Comparison of ENCODE assay signal across 29 cellular contexts in genomic region chr15:99410477-99410876, GRCh38.
DNase-seq lines count a peak whose midpoint lies in the region; ATAC-seq and TF ChIP-seq lines count a peak whose summit lies in the region.
"Had no signal": no experiment of that assay in that cellular context is flagged by ENCODE, and none has a peak within 500 bp of the region (broad histone marks: within the 10 kb centered on the region; RNA-seq: fewer than 3 reads in every experiment).

No MANE protein-coding gene starts in this region.

- H3K9me3 ChIP-seq in MM.1S (replicated peaks; ENCODE audit: insufficient read depth, low read length), result no peaks in the 10 kb centered on the region
- H3K9me3 ChIP-seq: body of pancreas, Caco-2, gastrocnemius medialis, SJCRH30 had no signal

- H3K9ac ChIP-seq in MM.1S (ENCODE audit: low read length), result no peak overlapping the region

- H3F3A ChIP-seq in MM.1S (ENCODE audit: insufficient read depth, low read length), result no peaks in the 10 kb centered on the region

- no peak for TF ChIP-seq CTCF in activated CD8-positive, alpha-beta T cell treated with anti-CD3 and anti-CD28 coated beads for 36 hours (IDR thresholded peaks at IDR 0.05)
- TF ChIP-seq CTCF in nephron progenitor cell (IDR thresholded peaks at IDR 0.05) (no peak), MM.1S (IDR thresholded peaks at IDR 0.05; ENCODE audit: low read length) (no peak)

- no peaks in the 10 kb centered on the region for H3K9me3 Mint-ChIP-seq in activated CD8-positive, alpha-beta T cell treated with anti-CD3 and anti-CD28 coated beads for 36 hours
- no peaks in the 10 kb centered on the region for H3K9me3 Mint-ChIP-seq in activated CD8-positive, alpha-beta T cell treated with anti-CD3 and anti-CD28 coated beads, Interleukin-2, amount 10 ng/mL, durations not matched to agents 7 days and 5 days (ENCODE audit: insufficient read depth)
- no peaks in the 10 kb centered on the region for H3K9me3 Mint-ChIP-seq in nephron progenitor cell
- H3K9me3 Mint-ChIP-seq: natural killer cell, type B pancreatic cell had no signal

- intact Hi-C loops in activated CD8-positive, alpha-beta T cell treated with anti-CD3 and anti-CD28 coated beads for 36 hours (cut with micrococcal nuclease), result no loop called here

- no peaks in the 10 kb centered on the region for H3K4me1 ChIP-seq in MM.1S (ENCODE audit: low read length)
- H3K4me1 ChIP-seq: Caco-2 had no signal

- no peaks in the 10 kb centered on the region for H3K27me3 Mint-ChIP-seq in activated CD8-positive, alpha-beta T cell treated with anti-CD3 and anti-CD28 coated beads for 36 hours
- H3K27me3 Mint-ChIP-seq in activated CD8-positive, alpha-beta T cell treated with anti-CD3 and anti-CD28 coated beads, Interleukin-2, amount 10 ng/mL, durations not matched to agents 7 days and 5 days (ENCODE audit: low read depth), result no peaks in the 10 kb centered on the region
- peaks cover 19% of the 10 kb centered on the region for H3K27me3 Mint-ChIP-seq in nephron progenitor cell (ENCODE audit: low read depth, poor library complexity)
- H3K27me3 Mint-ChIP-seq: type B pancreatic cell had no signal

- H3K4me1 Mint-ChIP-seq in activated CD8-positive, alpha-beta T cell treated with anti-CD3 and anti-CD28 coated beads for 36 hours (ENCODE audit: low read depth), result peaks cover 4% of the 10 kb centered on the region
- peaks cover 15% of the 10 kb centered on the region for H3K4me1 Mint-ChIP-seq in activated CD8-positive, alpha-beta T cell treated with anti-CD3 and anti-CD28 coated beads, Interleukin-2, amount 10 ng/mL, durations not matched to agents 7 days and 5 days (ENCODE audit: low read depth)
- H3K4me1 Mint-ChIP-seq in nephron progenitor cell, result peaks cover 5% of the 10 kb centered on the region
- H3K4me1 Mint-ChIP-seq: natural killer cell had no signal

- H3K27ac ChIP-seq in MM.1S (ENCODE audit: low read length), result no peak overlapping the region
- H3K27ac ChIP-seq: body of pancreas, gastrocnemius medialis, SJCRH30, WERI-Rb-1 had no signal

- CTCF ChIA-PET in activated CD8-positive, alpha-beta T cell treated with anti-CD3 and anti-CD28 coated beads for 36 hours (lab: Charles Lee), result interaction anchor here (1.4 to 4.1 kb wide), 2 partner anchors 13 to 294 kb away, joined by 3 to 24 read pairs; no protein-coding TSS in a partner anchor
- CTCF ChIA-PET in activated CD8-positive, alpha-beta T cell treated with anti-CD3 and anti-CD28 coated beads, Interleukin-2, amount 10 ng/mL, durations not matched to agents 7 days and 5 days (lab: Charles Lee), result interaction anchor here (1.1 to 5.9 kb wide), 3 partner anchors 123 to 293 kb away, joined by 3 to 36 read pairs (median 4); no protein-coding TSS in a partner anchor

- no peaks in the 10 kb centered on the region for H4K20me1 ChIP-seq in MM.1S (ENCODE audit: insufficient read depth, low read length)

- POLR2A ChIA-PET in activated CD8-positive, alpha-beta T cell treated with anti-CD3 and anti-CD28 coated beads for 36 hours (lab: Charles Lee), result interaction anchor here (0.6 kb wide), 1 partner anchor 217 kb away, joined by 3 read pairs; no protein-coding TSS in a partner anchor
- POLR2A ChIA-PET in activated CD8-positive, alpha-beta T cell treated with anti-CD3 and anti-CD28 coated beads, Interleukin-2, amount 10 ng/mL, durations not matched to agents 7 days and 5 days (lab: Charles Lee), result no interaction called here

- no peak overlapping the region for H3K4me2 ChIP-seq in MM.1S (ENCODE audit: low read depth, low read length)

- DNase-seq in activated CD8-positive, alpha-beta T cell treated with anti-CD3 and anti-CD28 coated beads for 36 hours, result no peak
- DNase-seq in activated CD8-positive, alpha-beta T cell treated with anti-CD3 and anti-CD28 coated beads, Interleukin-2, amount 10 ng/mL, durations not matched to agents 7 days and 5 days, result no peak
- peak; percentile 39 for DNase-seq in SK-N-DZ (ENCODE audit: low spot score)
- DNase-seq in nephron progenitor cell, result no peak
- no peak for DNase-seq in AG08396 (ENCODE audit: low spot score)
- DNase-seq in NCI-H226, result no peak
- no peak for DNase-seq in MM.1S
- no peak for DNase-seq in EL
- DNase-seq: activated CD4-positive, alpha-beta T cell treated with anti-CD3 and anti-CD28 coated beads for 48 hours; activated CD8-positive, alpha-beta memory T cell treated with anti-CD3 and anti-CD28 coated beads, Interleukin-2, amount 50 U/mL, for 48 hours; activated naive CD4-positive, alpha-beta T cell treated with anti-CD3 and anti-CD28 coated beads, Interleukin-2, amount 50 U/mL, for 16 hours; AML-193; body of pancreas; Caco-2; DMS79; gastrocnemius medialis; GDM1; KBM-7; kidney glomerular epithelial cell; midbrain; natural killer cell; NCI-H1092 treated with DMSO at 0.1 percent for 48 hours; NCI-H1694 treated with DMSO at 0.1 percent for 48 hours; SJCRH30; stimulated activated CD4-positive, alpha-beta T cell treated with anti-CD3 and anti-CD28 coated beads, Interleukin-4, amount 100 ng/mL, for 24 hours; substantia nigra; WERI-Rb-1 had no signal

- no peak overlapping the region for H2AFZ ChIP-seq in MM.1S (ENCODE audit: low read length)

- H3K36me3 ChIP-seq in MM.1S (replicated peaks; ENCODE audit: insufficient read depth, low read length), result no peaks in the 10 kb centered on the region
- H3K36me3 ChIP-seq: gastrocnemius medialis, SJCRH30, WERI-Rb-1 had no signal

- H3K27me3 ChIP-seq in MM.1S (replicated peaks; ENCODE audit: insufficient read depth, low read length), result no peaks in the 10 kb centered on the region
- H3K27me3 ChIP-seq: body of pancreas, dorsolateral prefrontal cortex, gastrocnemius medialis, SJCRH30 had no signal

- ATAC-seq in activated CD8-positive, alpha-beta T cell treated with anti-CD3 and anti-CD28 coated beads for 36 hours, result peak; percentile 27
- no peak for ATAC-seq in activated CD8-positive, alpha-beta T cell treated with anti-CD3 and anti-CD28 coated beads, Interleukin-2, amount 10 ng/mL, durations not matched to agents 7 days and 5 days
- ATAC-seq: body of pancreas, gastrocnemius medialis, natural killer cell had no signal

- H3K27ac Mint-ChIP-seq in activated CD8-positive, alpha-beta T cell treated with anti-CD3 and anti-CD28 coated beads for 36 hours, result no peak overlapping the region
- no peak overlapping the region for H3K27ac Mint-ChIP-seq in activated CD8-positive, alpha-beta T cell treated with anti-CD3 and anti-CD28 coated beads, Interleukin-2, amount 10 ng/mL, durations not matched to agents 7 days and 5 days
- H3K27ac Mint-ChIP-seq in nephron progenitor cell, result peak overlapping the region; percentile 32
- H3K27ac Mint-ChIP-seq: natural killer cell, type B pancreatic cell had no signal

- no peaks in the 10 kb centered on the region for H3K79me2 ChIP-seq in MM.1S (ENCODE audit: low read length)

- no peak overlapping the region for H3K4me3 Mint-ChIP-seq in activated CD8-positive, alpha-beta T cell treated with anti-CD3 and anti-CD28 coated beads for 36 hours
- H3K4me3 Mint-ChIP-seq in activated CD8-positive, alpha-beta T cell treated with anti-CD3 and anti-CD28 coated beads, Interleukin-2, amount 10 ng/mL, durations not matched to agents 7 days and 5 days, result no peak overlapping the region
- no peak overlapping the region for H3K4me3 Mint-ChIP-seq in nephron progenitor cell
- H3K4me3 Mint-ChIP-seq: natural killer cell, type B pancreatic cell had no signal

- no peaks in the 10 kb centered on the region for H3K36me3 Mint-ChIP-seq in activated CD8-positive, alpha-beta T cell treated with anti-CD3 and anti-CD28 coated beads for 36 hours (ENCODE audit: low read depth)
- H3K36me3 Mint-ChIP-seq in activated CD8-positive, alpha-beta T cell treated with anti-CD3 and anti-CD28 coated beads, Interleukin-2, amount 10 ng/mL, durations not matched to agents 7 days and 5 days (ENCODE audit: low read depth), result no peaks in the 10 kb centered on the region
- no peaks in the 10 kb centered on the region for H3K36me3 Mint-ChIP-seq in nephron progenitor cell (ENCODE audit: low read depth)
- H3K36me3 Mint-ChIP-seq: natural killer cell, type B pancreatic cell had no signal

- no peak overlapping the region for H3K4me3 ChIP-seq in MM.1S (ENCODE audit: low read length)
- H3K4me3 ChIP-seq: body of pancreas, dorsolateral prefrontal cortex, gastrocnemius medialis, SJCRH30 had no signal

- no peaks in the 10 kb centered on the region for H3K9me2 ChIP-seq in MM.1S (replicated peaks; ENCODE audit: insufficient read depth, low read length)
